ENCODE assay signal across 20 cellular contexts in the genomic region with DNA sequence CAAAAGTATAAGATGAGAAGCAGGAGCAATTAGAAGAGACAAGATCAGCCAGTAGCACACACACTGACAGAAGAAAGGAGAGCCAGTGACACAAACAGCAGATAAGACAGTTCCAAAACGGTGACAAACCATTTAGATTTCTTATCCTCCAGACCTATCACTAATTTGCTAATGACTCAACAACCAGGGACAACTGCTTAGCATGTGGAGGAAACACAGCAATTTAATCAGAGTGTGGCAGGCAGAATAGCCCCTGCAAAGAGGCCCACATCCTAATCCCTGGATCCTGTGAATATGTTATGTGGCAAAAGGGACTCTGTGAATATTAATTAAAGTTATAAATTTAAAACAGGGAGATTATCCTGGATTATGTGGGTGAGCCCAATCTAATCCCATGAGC.
DNase-seq lines count a peak whose midpoint lies in the region; ATAC-seq and TF ChIP-seq lines count a peak whose summit lies in the region.
"Had no signal": no experiment of that assay in that cellular context is flagged by ENCODE, and none has a peak within 500 bp of the region (broad histone marks: within the 10 kb centered on the region; RNA-seq: fewer than 3 reads in every experiment).

No MANE protein-coding gene starts in this region.

- H3K36me3 Mint-ChIP-seq in natural killer cell = no peaks in the 10 kb centered on the region
- peaks cover 2% of the 10 kb centered on the region for H3K36me3 Mint-ChIP-seq in natural killer cell treated with Interleukin-12 subunit alpha and Interleukin-12 subunit beta and Interleukin-15 and Interleukin-18, amount 100 ng/mL, for 72 hours
- peaks cover 5% of the 10 kb centered on the region for H3K36me3 Mint-ChIP-seq in endothelial cell (ENCODE audit: low read depth, unreplicated experiment)

- no peaks in the 10 kb centered on the region for H3K79me2 ChIP-seq in smooth muscle cell (ENCODE audit: low read depth)

- TF ChIP-seq CTCF in natural killer cell (IDR thresholded peaks at IDR 0.05) = no peak
- no peak for TF ChIP-seq CTCF in endothelial cell (IDR thresholded peaks at IDR 0.05; ENCODE audit: unreplicated experiment)
- no peak for TF ChIP-seq CTCF in smooth muscle cell (IDR thresholded peaks at IDR 0.05; ENCODE audit: borderline replicate concordance, insufficient read depth, poor library complexity, severe bottlenecking)
- TF ChIP-seq CTCF in Peyer's patch (IDR thresholded peaks at IDR 0.05) = no peak

- H3K27ac Mint-ChIP-seq in natural killer cell (peak overlapping the region; percentile 3 to 36), endothelial cell (ENCODE audit: unreplicated experiment) (no peak overlapping the region)
- H3K27ac Mint-ChIP-seq in natural killer cell treated with Interleukin-12 subunit alpha and Interleukin-12 subunit beta and Interleukin-15 and Interleukin-18, amount 100 ng/mL, for 72 hours = peak overlapping the region in 1 of 2 donors; percentile 4
- H3K27ac Mint-ChIP-seq: CD4-positive, alpha-beta T cell had no signal

- peaks cover 10 to 14% of the 10 kb centered on the region in 2 donors for H3K4me1 Mint-ChIP-seq in natural killer cell
- peaks cover 11 to 16% of the 10 kb centered on the region in 2 donors for H3K4me1 Mint-ChIP-seq in natural killer cell treated with Interleukin-12 subunit alpha and Interleukin-12 subunit beta and Interleukin-15 and Interleukin-18, amount 100 ng/mL, for 72 hours (ENCODE audit: low read depth in 2 of 2)
- peaks cover 5% of the 10 kb centered on the region for H3K4me1 Mint-ChIP-seq in endothelial cell (ENCODE audit: unreplicated experiment)

- H3K27ac ChIP-seq in smooth muscle cell (ENCODE audit: low read depth) (peak overlapping the region; percentile 68), Peyer's patch (no peak overlapping the region)
- H3K27ac ChIP-seq: esophagus muscularis mucosa, gastroesophageal sphincter, neutrophil, testis, VCaP had no signal

- no peak for ATAC-seq in natural killer cell
- no peak for ATAC-seq in natural killer cell treated with Interleukin-12 subunit alpha and Interleukin-12 subunit beta and Interleukin-15 and Interleukin-18, amount 100 ng/mL, for 72 hours
- ATAC-seq in HG02678 (IDR thresholded peaks at IDR 0.05; ENCODE audit: unreplicated experiment) = no peak
- ATAC-seq: gastroesophageal sphincter had no signal

- no peaks in the 10 kb centered on the region for H3K9me3 ChIP-seq in smooth muscle cell (replicated peaks; ENCODE audit: low read depth)
- H3K9me3 ChIP-seq in Peyer's patch = no peaks in the 10 kb centered on the region
- H3K9me3 ChIP-seq: esophagus muscularis mucosa, gastroesophageal sphincter, neutrophil, testis had no signal

- 0% methylated on average over 1 of the region's 1 CpG for WGBS in smooth muscle cell (ENCODE audit: low lambda C conversion rate)

- H3K9me3 Mint-ChIP-seq in natural killer cell (no peaks in the 10 kb centered on the region), endothelial cell (ENCODE audit: unreplicated experiment) (no peaks in the 10 kb centered on the region)
- H3K9me3 Mint-ChIP-seq in natural killer cell treated with Interleukin-12 subunit alpha and Interleukin-12 subunit beta and Interleukin-15 and Interleukin-18, amount 100 ng/mL, for 72 hours = no peaks in the 10 kb centered on the region
- H3K9me3 Mint-ChIP-seq: CD4-positive, alpha-beta T cell had no signal

- DNase-seq in natural killer cell (no peak), RKO (ENCODE audit: low spot score) (peak; percentile 3), endothelial cell (ENCODE audit: low spot score) (no peak), smooth muscle cell (lab: John Stamatoyannopoulos, UW; ENCODE audit: unreplicated experiment) (no peak), Kasumi-1 (lab: John Stamatoyannopoulos, UW) (no peak), Peyer's patch (no peak)
- no peak for DNase-seq in natural killer cell treated with Interleukin-12 subunit alpha and Interleukin-12 subunit beta and Interleukin-15 and Interleukin-18, amount 100 ng/mL, for 72 hours (ENCODE audit: low spot score)
- DNase-seq: activated gamma-delta T cell; CD4-positive, alpha-beta T cell; central memory CD4-positive, alpha-beta T cell; left cardiac atrium; NCI-H187; NCI-H2227 treated with DMSO at 0.1 percent for 48 hours; stimulated activated CD4-positive, alpha-beta T cell treated with anti-CD3 and anti-CD28 coated beads, Interleukin-15, amount 100 ng/mL, for 24 hours; testis had no signal

- H3K36me3 ChIP-seq in smooth muscle cell (ENCODE audit: low read depth) (peaks cover 19% of the 10 kb centered on the region), Peyer's patch (peaks cover 0 to 35% (median 0%) of the 10 kb centered on the region in 3 donors)

- peaks cover 5% of the 10 kb centered on the region for H3F3A ChIP-seq in smooth muscle cell (ENCODE audit: low read depth)

- H3K27me3 Mint-ChIP-seq in natural killer cell (ENCODE audit: low read depth in 2 of 2) = no peaks in the 10 kb centered on the region
- no peaks in the 10 kb centered on the region for H3K27me3 Mint-ChIP-seq in natural killer cell treated with Interleukin-12 subunit alpha and Interleukin-12 subunit beta and Interleukin-15 and Interleukin-18, amount 100 ng/mL, for 72 hours
- peaks cover 2% of the 10 kb centered on the region for H3K27me3 Mint-ChIP-seq in endothelial cell (ENCODE audit: unreplicated experiment)
- H3K27me3 Mint-ChIP-seq: CD4-positive, alpha-beta T cell had no signal

- H3K4me3 ChIP-seq in smooth muscle cell (no peak overlapping the region), Peyer's patch (no peak overlapping the region)
- H3K4me3 ChIP-seq: esophagus muscularis mucosa, gastroesophageal sphincter, testis had no signal

- no peak for TF ChIP-seq POLR2A in Peyer's patch (IDR thresholded peaks at IDR 0.05)

- no peak overlapping the region for H3K4me2 ChIP-seq in smooth muscle cell

- intact Hi-C loops in natural killer cell (cut with micrococcal nuclease) = no loop called here

- H4K20me1 ChIP-seq in smooth muscle cell (ENCODE audit: low read depth) = peaks cover 57% of the 10 kb centered on the region

- H3K4me1 ChIP-seq in smooth muscle cell (ENCODE audit: low read depth) (no peaks in the 10 kb centered on the region), Peyer's patch (no peaks in the 10 kb centered on the region)
- H3K4me1 ChIP-seq: testis had no signal

- H3K9ac ChIP-seq in smooth muscle cell (ENCODE audit: low read depth) = no peak overlapping the region

- H3K4me3 Mint-ChIP-seq in natural killer cell = no peak overlapping the region
- no peak overlapping the region for H3K4me3 Mint-ChIP-seq in natural killer cell treated with Interleukin-12 subunit alpha and Interleukin-12 subunit beta and Interleukin-15 and Interleukin-18, amount 100 ng/mL, for 72 hours
- H3K4me3 Mint-ChIP-seq in endothelial cell (ENCODE audit: unreplicated experiment) = peak overlapping the region; percentile 7
- H3K4me3 Mint-ChIP-seq: CD4-positive, alpha-beta T cell had no signal

- H2AFZ ChIP-seq in smooth muscle cell (ENCODE audit: low read depth) = no peak overlapping the region

- H3K27me3 ChIP-seq in smooth muscle cell (ENCODE audit: low read depth) = no peaks in the 10 kb centered on the region
- no peaks in the 10 kb centered on the region for H3K27me3 ChIP-seq in Peyer's patch
- H3K27me3 ChIP-seq: esophagus muscularis mucosa, gastroesophageal sphincter, neutrophil, testis had no signal
